8 cellular contexts compared by ENCODE assay signal in genomic region chrX:30713061-30713525, GRCh38. TPM values are rescaled to one million over a fixed set of nuclear protein-coding genes. Genes with fewer than 3 reads are reported as not detected.
A peak's percentile ranks its signal among the peaks of the same experiment; 100 is the strongest.
DNase-seq lines count a peak whose midpoint lies in the region; ATAC-seq and TF ChIP-seq lines count a peak whose summit lies in the region.

No MANE protein-coding gene starts in this region.

- no peak overlapping the region for H3K4me3 Mint-ChIP-seq in progenitor cell of endocrine pancreas (ENCODE audit: low read depth)

- ATAC-seq in GM19328 (IDR thresholded peaks at IDR 0.05; ENCODE audit: unreplicated experiment): peak; percentile 93
- peak; percentile 93 for ATAC-seq in HG03196 (IDR thresholded peaks at IDR 0.05; ENCODE audit: unreplicated experiment)

- no peaks in the 10 kb centered on the region for H3K27me3 Mint-ChIP-seq in progenitor cell of endocrine pancreas

- TF ChIP-seq CTCF in progenitor cell of endocrine pancreas (IDR thresholded peaks at IDR 0.05; ENCODE audit: unreplicated experiment): peak; percentile 79

- no peaks in the 10 kb centered on the region for H3K9me3 Mint-ChIP-seq in progenitor cell of endocrine pancreas (ENCODE audit: low read depth)

- no peak overlapping the region for H3K27ac Mint-ChIP-seq in progenitor cell of endocrine pancreas

- peaks cover 3% of the 10 kb centered on the region for H3K36me3 Mint-ChIP-seq in progenitor cell of endocrine pancreas (ENCODE audit: insufficient read depth)

- DNase-seq in D341Med (ENCODE audit: low spot score) (peak; percentile 42), NCI-H82 treated with DMSO at 0.1 percent for 48 hours (lab: John Stamatoyannopoulos, UW; ENCODE audit: unreplicated experiment) (peak; percentile 13), activated T-cell treated with anti-CD3 and anti-CD28 coated beads for 24 hours (ENCODE audit: low read depth) (peak; percentile 27), fibroblast of the conjunctiva (ENCODE audit: low read depth) (peak; percentile 38), progenitor cell of endocrine pancreas (ENCODE audit: low spot score, unreplicated experiment) (peak; percentile 35), OCI-M2 (lab: John Stamatoyannopoulos, UW; ENCODE audit: unreplicated experiment) (no peak)

- no peaks in the 10 kb centered on the region for H3K4me1 Mint-ChIP-seq in progenitor cell of endocrine pancreas (ENCODE audit: low read depth)

RNA-seq across cellular contexts. Expression of gene GK, which starts 59.9 kb away (rescaled TPM):
- total RNA-seq in progenitor cell of endocrine pancreas: 16.3 and 16.6 TPM in 2 replicates
